18 cellular contexts compared by ENCODE assay signal in the genomic region with DNA sequence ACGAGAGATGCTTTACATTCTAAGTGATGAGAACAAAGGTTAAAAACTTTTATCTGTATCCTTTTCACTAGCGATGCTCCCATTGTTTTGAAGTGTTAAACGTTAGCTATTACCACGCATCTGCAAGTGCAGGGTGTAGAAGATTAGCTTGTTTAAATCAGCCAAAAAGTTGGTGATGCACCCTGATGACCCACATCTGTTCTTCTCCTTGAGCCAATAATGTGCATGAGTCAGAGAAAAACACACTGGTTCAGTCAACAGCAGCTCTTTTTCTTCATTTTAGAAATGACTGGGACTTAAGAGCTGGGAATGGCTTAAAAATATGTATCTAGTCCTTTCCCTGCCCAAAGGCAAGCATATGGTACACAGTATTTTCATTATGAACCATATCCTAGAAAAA.
DNase-seq lines count a peak whose midpoint lies in the region; ATAC-seq and TF ChIP-seq lines count a peak whose summit lies in the region.
"Had no signal": no experiment of that assay in that cellular context is flagged by ENCODE, and none has a peak within 500 bp of the region (broad histone marks: within the 10 kb centered on the region; RNA-seq: fewer than 3 reads in every experiment).

No MANE protein-coding gene starts in this region.

- no peaks in the 10 kb centered on the region for H3K4me1 Mint-ChIP-seq in stimulated activated memory B cell treated with anti-CD40 and anti-IgM and Interleukin-4, amounts not matched to agents 10 μg/mL and 1 μg/mL and 100 μg/mL, for 72 hours
- H3K4me1 Mint-ChIP-seq: activated B cell treated with CpG ODN at 0.5 μM for 24 hours had no signal

- no peak for TF ChIP-seq POLR2A in adrenal gland (IDR thresholded peaks at IDR 0.05)

- H3K9me2 ChIP-seq in GM23248 (ENCODE audit: insufficient read depth) = no peaks in the 10 kb centered on the region

- no peak for TF ChIP-seq CTCF in ascending aorta (IDR thresholded peaks at IDR 0.05)
- no peak for TF ChIP-seq CTCF in heart right ventricle (IDR thresholded peaks at IDR 0.05)
- no peak for TF ChIP-seq CTCF in adrenal gland (IDR thresholded peaks at IDR 0.05)

- peak; percentile 56 for DNase-seq in GM23248
- DNase-seq in ascending aorta (ENCODE audit: low spot score in 2 of 2) = no peak
- no peak for DNase-seq in heart right ventricle
- no peak for DNase-seq in adrenal gland
- DNase-seq in C1 segment of cervical spinal cord (lab: John Stamatoyannopoulos, UW) = no peak
- DNase-seq in NCI-H2227 (lab: John Stamatoyannopoulos, UW; ENCODE audit: unreplicated experiment) = no peak
- DNase-seq: activated B cell treated with CpG ODN at 0.5 μM for 24 hours; anterior cingulate cortex; CD4-positive, CD25-positive, alpha-beta regulatory T cell; DND-41; NCI-H1417 treated with DMSO at 0.1 percent for 48 hours; NCI-H226; NK-92 treated with Interleukin-12 subunit alpha and Interleukin-12 subunit beta, amount 100 ng/mL, for 24 hours; ovary; SHP77 treated with DMSO at 0.1 percent for 48 hours; small intestine had no signal

- H3K9ac ChIP-seq in GM23248 = no peak overlapping the region
- H3K9ac ChIP-seq in subcutaneous abdominal adipose tissue (ENCODE audit: low read length in 5 of 5) = no peak overlapping the region

- in situ Hi-C loops in GM23248 (cut with MboI) = no loop called here

- H3K36me3 ChIP-seq in GM23248 (ENCODE audit: low read depth) (no peaks in the 10 kb centered on the region), ascending aorta (no peaks in the 10 kb centered on the region), heart right ventricle (no peaks in the 10 kb centered on the region), subcutaneous abdominal adipose tissue (ENCODE audit: control insufficient read depth in 5 of 5, insufficient read depth in 5 of 5, low read length in 5 of 5) (no peaks in the 10 kb centered on the region), adrenal gland (replicated peaks in 1 of 2) (no peaks in the 10 kb centered on the region)
- H3K36me3 ChIP-seq: ovary had no signal

- H3K9me3 ChIP-seq in GM23248 (ENCODE audit: low read depth) (no peaks in the 10 kb centered on the region), ascending aorta (no peaks in the 10 kb centered on the region), heart right ventricle (no peaks in the 10 kb centered on the region), subcutaneous abdominal adipose tissue (ENCODE audit: control insufficient read depth in 5 of 5, low read length in 5 of 5) (no peaks in the 10 kb centered on the region), adrenal gland (replicated peaks in 1 of 3) (no peaks in the 10 kb centered on the region)
- H3K9me3 ChIP-seq: ovary had no signal

- no peaks in the 10 kb centered on the region for H3K4me1 ChIP-seq in GM23248 (ENCODE audit: insufficient read depth)
- H3K4me1 ChIP-seq in ascending aorta = peaks cover 0 to 26% of the 10 kb centered on the region in 2 donors
- peaks cover 0 to 9% (median 0%) of the 10 kb centered on the region in 9 donors for H3K4me1 ChIP-seq in heart right ventricle
- H3K4me1 ChIP-seq in subcutaneous abdominal adipose tissue (ENCODE audit: control insufficient read depth in 5 of 5, insufficient read depth in 5 of 5, low read length in 5 of 5) = peaks cover 0 to 25% (median 6%) of the 10 kb centered on the region in 5 donors
- H3K4me1 ChIP-seq in adrenal gland (replicated peaks in 1 of 2) = no peaks in the 10 kb centered on the region

- H3F3A ChIP-seq in GM23248 (ENCODE audit: insufficient read depth) = peaks cover 4% of the 10 kb centered on the region; the same call in 1 of the 2 replicates

- H3K4me2 ChIP-seq in GM23248 (ENCODE audit: unreplicated experiment) = no peak overlapping the region

- no peak overlapping the region for H3K4me3 ChIP-seq in GM23248
- no peak overlapping the region for H3K4me3 ChIP-seq in ascending aorta
- H3K4me3 ChIP-seq in heart right ventricle = no peak overlapping the region
- no peak overlapping the region for H3K4me3 ChIP-seq in subcutaneous abdominal adipose tissue (ENCODE audit: low read depth in 1 of 5, low read length in 5 of 5)
- H3K4me3 ChIP-seq in adrenal gland = no peak overlapping the region
- H3K4me3 ChIP-seq: ovary had no signal

- ATAC-seq in heart right ventricle = peak; percentile 32 to 85 (median 69)
- no peak for ATAC-seq in stimulated activated memory B cell treated with anti-CD40 and anti-IgM and Interleukin-4, amounts not matched to agents 10 μg/mL and 1 μg/mL and 100 μg/mL, for 72 hours

- H4K20me1 ChIP-seq in GM23248 (ENCODE audit: insufficient read depth) = no peaks in the 10 kb centered on the region

- intact Hi-C loops in ascending aorta (cut with DNase I) (no loop called here), heart right ventricle (cut with DNase I) (no loop called here), adrenal gland (cut with DNase I) (no loop called here)

- peak overlapping the region; percentile 10; the same call in 1 of the 2 replicates for H2AFZ ChIP-seq in GM23248

- H3K36me3 Mint-ChIP-seq in stimulated activated memory B cell treated with anti-CD40 and anti-IgM and Interleukin-4, amounts not matched to agents 10 μg/mL and 1 μg/mL and 100 μg/mL, for 72 hours = no peaks in the 10 kb centered on the region
- H3K36me3 Mint-ChIP-seq: CD4-positive, CD25-positive, alpha-beta regulatory T cell had no signal

- H3K27ac ChIP-seq in GM23248 (no peak overlapping the region), ascending aorta (peak overlapping the region; percentile 22 to 71), heart right ventricle (peak overlapping the region in 4 of 10 donors; percentile 6 to 45 (median 16)), subcutaneous abdominal adipose tissue (ENCODE audit: low read depth, low read length) (peak overlapping the region; percentile 21), adrenal gland (no peak overlapping the region)
- H3K27ac ChIP-seq: ovary had no signal

- no peak overlapping the region for H3K27ac Mint-ChIP-seq in stimulated activated memory B cell treated with anti-CD40 and anti-IgM and Interleukin-4, amounts not matched to agents 10 μg/mL and 1 μg/mL and 100 μg/mL, for 72 hours
- H3K27ac Mint-ChIP-seq: activated B cell treated with CpG ODN at 0.5 μM for 24 hours; CD4-positive, CD25-positive, alpha-beta regulatory T cell had no signal

- H3K27me3 Mint-ChIP-seq in stimulated activated memory B cell treated with anti-CD40 and anti-IgM and Interleukin-4, amounts not matched to agents 10 μg/mL and 1 μg/mL and 100 μg/mL, for 72 hours = no peaks in the 10 kb centered on the region
- H3K27me3 Mint-ChIP-seq: activated B cell treated with CpG ODN at 0.5 μM for 24 hours; CD4-positive, CD25-positive, alpha-beta regulatory T cell had no signal

- 2 to 3% methylated on average over 4 of the region's 4 CpGs for WGBS in GM23248 (ENCODE audit: low coverage in 1 of 2, low lambda C conversion rate in 2 of 2, missing lambda C conversion rate in 2 of 2), 2 experiments
- 56% methylated on average over 4 of the region's 4 CpGs for WGBS in heart right ventricle, 2 donors
- WGBS in adrenal gland, 4 donors = 62 to 69% (median 67%) methylated on average over 4 of the region's 4 CpGs

- no peak overlapping the region for H3K4me3 Mint-ChIP-seq in stimulated activated memory B cell treated with anti-CD40 and anti-IgM and Interleukin-4, amounts not matched to agents 10 μg/mL and 1 μg/mL and 100 μg/mL, for 72 hours
- H3K4me3 Mint-ChIP-seq: activated B cell treated with CpG ODN at 0.5 μM for 24 hours; CD4-positive, CD25-positive, alpha-beta regulatory T cell had no signal

- H3K27me3 ChIP-seq in GM23248 (replicated peaks; ENCODE audit: insufficient read depth) (no peaks in the 10 kb centered on the region; the same call in 1 of the 2 replicates), ascending aorta (no peaks in the 10 kb centered on the region), heart right ventricle (no peaks in the 10 kb centered on the region), subcutaneous abdominal adipose tissue (ENCODE audit: control insufficient read depth in 5 of 5, insufficient read depth in 4 of 5, low read length in 5 of 5) (no peaks in the 10 kb centered on the region), adrenal gland (no peaks in the 10 kb centered on the region)
- H3K27me3 ChIP-seq: ovary had no signal

- H3K9me3 Mint-ChIP-seq in stimulated activated memory B cell treated with anti-CD40 and anti-IgM and Interleukin-4, amounts not matched to agents 10 μg/mL and 1 μg/mL and 100 μg/mL, for 72 hours = no peaks in the 10 kb centered on the region

- no peaks in the 10 kb centered on the region for H3K79me2 ChIP-seq in GM23248 (ENCODE audit: insufficient read depth)

Comparison
In these comparisons a context has a peak if more than half of its experiments do, and no peak if none do; other contexts are left out.
1. H3K27ac ChIP-seq: peak in ascending aorta (2 of 2) and subcutaneous abdominal adipose tissue (single experiment); none in GM23248 (single experiment) and adrenal gland (0 of 5).